Comparison of ENCODE assay signal across 22 cellular contexts in genomic region chr19:58091251-58091995, GRCh38. TPM values are rescaled to one million over a fixed set of nuclear protein-coding genes. Genes with fewer than 3 reads are reported as not detected.
DNase-seq lines count a peak whose midpoint lies in the region; ATAC-seq and TF ChIP-seq lines count a peak whose summit lies in the region.
"Had no signal": no experiment of that assay in that cellular context is flagged by ENCODE, and none has a peak within 500 bp of the region (broad histone marks: within the 10 kb centered on the region; RNA-seq: fewer than 3 reads in every experiment).

No MANE protein-coding gene starts in this region.

- H4K20me1 ChIP-seq in H9 (ENCODE audit: control insufficient read depth, insufficient read depth, insufficient read length): no peaks in the 10 kb centered on the region
- H4K20me1 ChIP-seq in osteoblast (ENCODE audit: insufficient read depth, low read length): no peaks in the 10 kb centered on the region

- H2AFZ ChIP-seq in H9 (ENCODE audit: low read length) (no peak overlapping the region), osteoblast (ENCODE audit: low read length) (no peak overlapping the region)

- no peak overlapping the region for H3K23ac ChIP-seq in H9 (ENCODE audit: insufficient read length, low read depth, low read length)

- H3K4me1 Mint-ChIP-seq in H9 (peaks cover 0 to 4% of the 10 kb centered on the region in 2 experiments; a peak in 1 of 4 replicates), activated B cell treated with CpG ODN at 0.5 μM for 24 hours (no peaks in the 10 kb centered on the region)

- no peak overlapping the region for H4K5ac ChIP-seq in H9 (ENCODE audit: insufficient read length, low read depth, low read length)

- H3K4me3 ChIP-seq in osteoblast (ENCODE audit: insufficient read depth, low read length): no peak overlapping the region
- no peak overlapping the region for H3K4me3 ChIP-seq in sigmoid colon
- H3K4me3 ChIP-seq in transverse colon: no peak overlapping the region
- H3K4me3 ChIP-seq: SK-N-MC had no signal

- H4K8ac ChIP-seq in H9 (replicated peaks; ENCODE audit: insufficient read length, low read depth, low read length): no peak overlapping the region

- TF ChIP-seq POLR2A in sigmoid colon (IDR thresholded peaks at IDR 0.05) (no peak), transverse colon (IDR thresholded peaks at IDR 0.05) (no peak)

- H2AK5ac ChIP-seq in H9 (ENCODE audit: insufficient read length, low read length): no peak overlapping the region

- H3K9me3 ChIP-seq in H9 (ENCODE audit: control insufficient read depth, low read depth, low read length) (no peaks in the 10 kb centered on the region), osteoblast (ENCODE audit: low read depth, low read length) (peaks cover 4% of the 10 kb centered on the region), sigmoid colon (peaks cover 0 to 25% (median 8%) of the 10 kb centered on the region in 4 donors), transverse colon (peaks cover 20 to 22% of the 10 kb centered on the region in 2 donors)

- TF ChIP-seq EP300 in sigmoid colon (IDR thresholded peaks at IDR 0.05) (no peak), transverse colon (IDR thresholded peaks at IDR 0.05; ENCODE audit: low read depth) (no peak)

- H3K79me2 ChIP-seq in H9 (ENCODE audit: insufficient read depth, low read length): no peaks in the 10 kb centered on the region
- H3K79me2 ChIP-seq in osteoblast (ENCODE audit: insufficient read depth, low read length): peaks cover 18% of the 10 kb centered on the region

- no peak overlapping the region for H2BK20ac ChIP-seq in H9 (ENCODE audit: low read depth, low read length, poor library complexity, severe bottlenecking)

- H3K4ac ChIP-seq in H9 (ENCODE audit: low read depth, low read length): no peak overlapping the region

- ATAC-seq in activated B cell treated with CpG ODN at 0.5 μM for 24 hours (ENCODE audit: low read depth) (no peak), GM21717 (IDR thresholded peaks at IDR 0.05; ENCODE audit: unreplicated experiment) (no peak)

- H3K36me3 ChIP-seq in osteoblast (ENCODE audit: insufficient read depth, low read length) (peaks cover 8% of the 10 kb centered on the region), sigmoid colon (peaks cover 7 to 32% (median 20%) of the 10 kb centered on the region in 4 donors), transverse colon (peaks cover 0 to 17% (median 2%) of the 10 kb centered on the region in 4 donors)

- H3K9ac ChIP-seq in H9 (ENCODE audit: extremely low read depth, insufficient read length, low read length): no peak overlapping the region

- no peak overlapping the region for H2BK15ac ChIP-seq in H9 (ENCODE audit: low read depth, low read length)

- H2BK12ac ChIP-seq in H9 (ENCODE audit: insufficient read length, low read depth, low read length): no peak overlapping the region

- WGBS in H9 (ENCODE audit: extremely low coverage, insufficient read length, low lambda C conversion rate): no CpG with 5 or more reads among the region's 11 CpGs
- 77 to 82% methylated on average over 11 of the region's 11 CpGs for WGBS in sigmoid colon, 2 donors
- WGBS in transverse colon (ENCODE audit: low coverage in 1 of 2), 2 donors: 75% methylated on average over 11 of the region's 11 CpGs; no CpG with 5 or more reads in 1 of the 2 donors

- CTCF ChIA-PET in activated B cell treated with CpG ODN at 0.5 μM for 24 hours (lab: Charles Lee): no interaction called here

- no peaks in the 10 kb centered on the region for H3K4me1 ChIP-seq in H9 (ENCODE audit: insufficient read depth, low read length)
- no peaks in the 10 kb centered on the region for H3K4me1 ChIP-seq in osteoblast (ENCODE audit: insufficient read depth, low read length)
- peaks cover 0 to 3% (median 1%) of the 10 kb centered on the region in 4 donors for H3K4me1 ChIP-seq in sigmoid colon
- no peaks in the 10 kb centered on the region for H3K4me1 ChIP-seq in transverse colon
- H3K4me1 ChIP-seq: Caco-2 had no signal

- H3K27me3 ChIP-seq in H9 (ENCODE audit: insufficient read depth, low read length) (no peaks in the 10 kb centered on the region), osteoblast (ENCODE audit: insufficient read depth, low read length) (no peaks in the 10 kb centered on the region), sigmoid colon (no peaks in the 10 kb centered on the region), transverse colon (no peaks in the 10 kb centered on the region)

- no peak overlapping the region for H2BK5ac ChIP-seq in H9 (ENCODE audit: insufficient read length, low read length)

- H3K56ac ChIP-seq in H9 (ENCODE audit: insufficient read length, low read depth, low read length): no peak overlapping the region

- H3K14ac ChIP-seq in H9 (ENCODE audit: insufficient read depth, low read length): no peak overlapping the region

- peaks cover 44 to 52% (median 45%) of the 10 kb centered on the region in 3 experiments for H3K36me3 Mint-ChIP-seq in H9 (ENCODE audit: insufficient read depth in 1 of 3, low read depth in 3 of 3)
- peaks cover 25% of the 10 kb centered on the region for H3K36me3 Mint-ChIP-seq in activated B cell treated with CpG ODN at 0.5 μM for 24 hours (ENCODE audit: low read depth)

- H3K4me3 Mint-ChIP-seq in H9 (no peak overlapping the region), activated B cell treated with CpG ODN at 0.5 μM for 24 hours (no peak overlapping the region)
- H3K4me3 Mint-ChIP-seq: CD4-positive, alpha-beta T cell had no signal

- in situ Hi-C loops in transverse colon (cut with MboI; ENCODE audit: low pct_ligation_motif_present in 1 of 4, low pct_unique_long_range_greater_than_20kb in 1 of 4, low sequenced_read_pairs in 3 of 4): no loop called here

- DNase-seq in H9: no peak
- no peak for DNase-seq in activated B cell treated with CpG ODN at 0.5 μM for 24 hours
- peak; percentile 78 for DNase-seq in mesenteric fat pad (ENCODE audit: low spot score)
- peak; percentile 78 for DNase-seq in osteoblast (ENCODE audit: insufficient read length, low spot score, missing footprints)
- DNase-seq in sigmoid colon: no peak
- no peak for DNase-seq in NCI-H1417 (lab: John Stamatoyannopoulos, UW)
- no peak for DNase-seq in transverse colon
- DNase-seq: Caco-2; CD4-positive, alpha-beta T cell; DMS 273 treated with DMSO at 0.1 percent for 48 hours; GOT3; Karpas-422; NCI-H1694 treated with DMSO at 0.1 percent for 48 hours; NCI-H2081 treated with DMSO at 0.1 percent for 48 hours; NCI-H446; NCI-H526; OCI-M1; SHP77 had no signal

- TF ChIP-seq CTCF in H9 (conservative IDR thresholded peaks at IDR 0.05) (peak; percentile 26; the same call in 2 of the 3 replicates), activated B cell treated with CpG ODN at 0.5 μM for 24 hours (IDR thresholded peaks at IDR 0.05) (no peak), osteoblast (IDR thresholded peaks at IDR 0.05; ENCODE audit: extremely low read depth, low read depth, low read length) (no peak), sigmoid colon (IDR thresholded peaks at IDR 0.05) (no peak), transverse colon (IDR thresholded peaks at IDR 0.05) (no peak)

- H4K91ac ChIP-seq in H9 (ENCODE audit: insufficient read length, low read depth, low read length): no peak overlapping the region

- intact Hi-C loops in activated B cell treated with CpG ODN at 0.5 μM for 24 hours (cut with micrococcal nuclease): loop anchor here (10.0 kb wide), 1 partner anchor 313 kb away; the partner anchor contains the start of gene ZNF584
- intact Hi-C loops in sigmoid colon (cut with DNase I): no loop called here
- intact Hi-C loops in transverse colon (cut with DNase I; ENCODE audit: low total_unique reads): no loop called here

- POLR2A ChIA-PET in activated B cell treated with CpG ODN at 0.5 μM for 24 hours (lab: Charles Lee): interaction anchor here (0.6 to 1.6 kb wide), 4 partner anchors 59 to 410 kb away, joined by 3 to 8 read pairs (median 3); partner anchors contain the start of genes ZNF329 and ZNF551

- no peak overlapping the region for H3K18ac ChIP-seq in H9 (ENCODE audit: insufficient read length, low read depth, low read length)

- H3K27ac ChIP-seq in H9 (ENCODE audit: insufficient read length, low read depth, low read length) (no peak overlapping the region), osteoblast (ENCODE audit: low read depth, low read length) (no peak overlapping the region), sigmoid colon (no peak overlapping the region), transverse colon (no peak overlapping the region)
- H3K27ac ChIP-seq: SK-N-MC had no signal

- H3T11ph ChIP-seq in H9 (ENCODE audit: low read length): no peak overlapping the region

- peaks cover 5 to 9% of the 10 kb centered on the region in 2 experiments for H3K9me3 Mint-ChIP-seq in H9
- H3K9me3 Mint-ChIP-seq in activated B cell treated with CpG ODN at 0.5 μM for 24 hours: peaks cover 2% of the 10 kb centered on the region

- no peaks in the 10 kb centered on the region for H3K23me2 ChIP-seq in H9 (ENCODE audit: insufficient read length, low read depth, low read length, poor library complexity, severe bottlenecking)

- H3K27ac Mint-ChIP-seq in H9: peak overlapping the region in 1 of 3 experiments; percentile 92; a peak in 2 of 7 replicates
- H3K27ac Mint-ChIP-seq in activated B cell treated with CpG ODN at 0.5 μM for 24 hours: peak overlapping the region; percentile 41
- H3K27ac Mint-ChIP-seq: CD4-positive, alpha-beta T cell had no signal

- H3K4me2 ChIP-seq in H9 (ENCODE audit: insufficient read depth, insufficient read length, low read length) (no peak overlapping the region), osteoblast (ENCODE audit: insufficient read depth, low read length) (no peak overlapping the region)

- H3K27me3 Mint-ChIP-seq in H9 (ENCODE audit: low read depth) (no peaks in the 10 kb centered on the region), activated B cell treated with CpG ODN at 0.5 μM for 24 hours (no peaks in the 10 kb centered on the region)
- H3K27me3 Mint-ChIP-seq: CD4-positive, alpha-beta T cell had no signal

- H3K79me1 ChIP-seq in H9 (ENCODE audit: insufficient read depth, low read depth, low read length, poor library complexity, severe bottlenecking): peaks cover 6% of the 10 kb centered on the region

- H2BK120ac ChIP-seq in H9 (ENCODE audit: low read depth, low read length, poor library complexity, severe bottlenecking): no peak overlapping the region

RNA-seq across cellular contexts. Expression of gene ZSCAN18, which starts 6.6 kb away (rescaled TPM):
- total RNA-seq in H9 (2021): 35.4 and 40.1 TPM in 2 replicates
- total RNA-seq in activated B cell treated with CpG ODN at 0.5 μM for 24 hours: 40.8 and 49.8 TPM in 2 replicates
- 34.8 TPM for total RNA-seq in mesenteric fat pad
- total RNA-seq in osteoblast: 49.8 and 60.4 TPM in 2 replicates
- 10 to 100 TPM; 64.7 to 85.3 (median 73.8) TPM for total RNA-seq in sigmoid colon
- 10 to 100 TPM in 2 of 3 donors, 1 to 10 TPM in 1; 5.8 to 31.4 (median 12.6) TPM for polyA plus RNA-seq in sigmoid colon
- 10 to 100 TPM; 30.4 to 50.0 (median 42.8) TPM for total RNA-seq in transverse colon
- total RNA-seq: Caco-2, MCF 10A had no signal

RNA-seq across cellular contexts. Expression of gene ZNF135, which starts 32.3 kb away (rescaled TPM):
- total RNA-seq in H9 (2021): 4.7 and 5.4 TPM in 2 replicates
- total RNA-seq in activated B cell treated with CpG ODN at 0.5 μM for 24 hours: 5.8 and 7.5 TPM in 2 replicates
- total RNA-seq in mesenteric fat pad: 3.5 TPM
- 6.5 and 8.3 TPM in 2 replicates for total RNA-seq in osteoblast
- 10 to 100 TPM in 1 of 4 donors, 1 to 10 TPM in 3; 6.1 to 10.0 (median 7.4) TPM for total RNA-seq in sigmoid colon
- 1 to 10 TPM in 1 of 3 donors, under 1 TPM in 2; 0.46 to 2.8 (median 0.60) TPM for polyA plus RNA-seq in sigmoid colon
- 10 to 100 TPM in 1 of 4 donors, 1 to 10 TPM in 3; 1.6 to 20.9 (median 2.1) TPM for total RNA-seq in transverse colon
- total RNA-seq: Caco-2, G401, MCF 10A had no signal

RNA-seq across cellular contexts. Expression of gene ZSCAN1, which starts 57.6 kb away (rescaled TPM):
- total RNA-seq in H9 (2021) (0.77 and 1.2 TPM in 2 replicates), activated B cell treated with CpG ODN at 0.5 μM for 24 hours (not detected in 2 replicates), mesenteric fat pad (not detected), osteoblast (0.36 TPM in 1 of 2 replicates, not detected in the other), sigmoid colon (not detected), transverse colon (not detected)
- under 1 TPM in 1 of 3 donors, not detected in 2; 0.10 TPM for polyA plus RNA-seq in sigmoid colon
- total RNA-seq: Caco-2; CD4-positive, alpha-beta T cell; G401; MCF 10A had no signal

RNA-seq across cellular contexts. Expression of gene ZNF329, which starts 59.2 kb away (rescaled TPM):
- 11.8 and 12.1 TPM in 2 replicates for total RNA-seq in H9 (2021)
- 9.7 and 10.8 TPM in 2 replicates for total RNA-seq in activated B cell treated with CpG ODN at 0.5 μM for 24 hours
- 8.3 TPM for total RNA-seq in mesenteric fat pad
- total RNA-seq in osteoblast: 11.9 and 12.7 TPM in 2 replicates
- 10 to 100 TPM in 1 of 4 donors, 1 to 10 TPM in 3; 8.2 to 10.2 (median 8.3) TPM for total RNA-seq in sigmoid colon
- 1 to 10 TPM; 1.6 to 3.9 (median 2.4) TPM for polyA plus RNA-seq in sigmoid colon
- total RNA-seq in transverse colon: 1 to 10 TPM in 3 of 4 donors, under 1 TPM in 1; 0.60 to 5.5 (median 4.0) TPM

Comparison
In these comparisons a context has a peak if more than half of its experiments do, and no peak if none do; other contexts are left out.
1. DNase-seq: peak in mesenteric fat pad (single experiment) and osteoblast (single experiment); none in H9 (single experiment), activated B cell treated with CpG ODN at 0.5 μM for 24 hours (single experiment), sigmoid colon (single experiment), NCI-H1417 (0 of 3) and transverse colon (single experiment).